8 cellular contexts compared by ENCODE assay signal in the genomic region with DNA sequence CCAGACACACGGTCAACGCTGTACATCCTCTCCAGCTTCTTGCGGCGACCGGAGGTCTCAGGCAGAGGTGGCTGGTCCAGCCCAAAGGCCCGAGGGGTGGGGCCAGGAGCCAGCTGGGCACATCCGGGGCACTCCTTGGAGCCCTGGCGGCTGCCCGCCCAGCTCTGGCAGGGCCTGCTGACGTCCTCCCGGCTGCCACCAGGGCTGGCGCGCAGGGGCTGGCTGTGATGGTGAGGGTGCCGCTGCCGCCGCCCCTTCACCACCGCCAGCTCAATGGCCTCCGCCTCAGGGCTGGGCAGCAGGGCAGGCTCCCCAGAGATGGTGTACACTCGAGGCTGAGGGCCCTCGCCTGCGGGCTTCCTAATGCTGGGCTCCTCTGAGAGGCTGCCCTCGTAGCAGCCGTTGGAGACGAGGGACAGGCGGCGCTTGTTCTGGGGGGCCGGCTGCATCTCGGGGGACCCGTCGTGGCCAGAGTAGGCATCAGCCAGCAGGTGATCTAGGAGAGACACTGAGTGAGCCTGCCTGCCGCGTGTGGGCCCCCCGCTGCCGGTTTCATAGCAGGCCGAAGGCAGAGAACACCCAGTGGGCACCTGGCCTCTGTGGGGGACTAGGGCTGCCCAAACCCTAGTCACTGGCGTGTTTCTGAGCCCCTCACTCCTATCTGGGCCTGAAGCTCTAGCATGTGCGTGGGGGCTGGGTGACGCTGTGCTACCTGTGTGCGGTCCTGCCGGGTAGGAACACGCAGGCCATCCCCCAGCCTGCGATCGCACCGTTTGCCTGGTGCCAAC. TPM values are rescaled to one million over a fixed set of nuclear protein-coding genes. Genes with fewer than 3 reads are reported as not detected.
DNase-seq lines count a peak whose midpoint lies in the region; ATAC-seq and TF ChIP-seq lines count a peak whose summit lies in the region.

No MANE protein-coding gene starts in this region.

- intact Hi-C loops in CD8-positive, alpha-beta T cell (cut with DNase I, micrococcal nuclease), result loop anchor here in 1 of 2 experiments (2.0 kb wide), 1 partner anchor 35 kb away; a partner anchor contains a TSS

- in situ Hi-C loops in GM13977 (cut with MboI; ENCODE audit: low pct_unique_long_range_greater_than_20kb, low sequenced_read_pairs, unreplicated experiment), result no loop called here

- peak overlapping the region; percentile 17 for H2BK120ac ChIP-seq in neuronal stem cell (ENCODE audit: low read depth, low read length)

- no peak for TF ChIP-seq CTCF in CD8-positive, alpha-beta T cell (IDR thresholded peaks at IDR 0.05)
- TF ChIP-seq CTCF in epithelial cell of proximal tubule (conservative IDR thresholded peaks at IDR 0.05; ENCODE audit: low read depth, low read length) (no peak), GM13977 (IDR thresholded peaks at IDR 0.05; ENCODE audit: extremely low read depth, insufficient read depth, missing control alignments) (no peak)

- H3K4me3 ChIP-seq in CD8-positive, alpha-beta T cell (ENCODE audit: low read depth, low read length), result peak overlapping the region; percentile 54
- H3K4me3 ChIP-seq in epithelial cell of proximal tubule (ENCODE audit: low read depth, low read length), result peak overlapping the region; percentile 77
- H3K4me3 ChIP-seq in neuronal stem cell (ENCODE audit: low read length in 2 of 2), result peak overlapping the region in 1 of 2 donors; percentile 81

- no peak overlapping the region for H2BK12ac ChIP-seq in neuronal stem cell (ENCODE audit: low read length)

- peak overlapping the region; percentile 45 for H3K4me3 Mint-ChIP-seq in CD8-positive, alpha-beta T cell

- H4K8ac ChIP-seq in neuronal stem cell (ENCODE audit: low read depth, low read length), result no peak overlapping the region

- H2BK15ac ChIP-seq in neuronal stem cell (ENCODE audit: low read length), result peak overlapping the region; percentile 37

- H3K27me3 ChIP-seq in CD8-positive, alpha-beta T cell (ENCODE audit: insufficient read depth, low read length), result no peaks in the 10 kb centered on the region
- H3K27me3 ChIP-seq in neuronal stem cell (ENCODE audit: control insufficient read depth in 3 of 3, insufficient read depth in 3 of 3, low read depth in 1 of 3, low read length in 3 of 3), result peaks cover 0 to 4% (median 0%) of the 10 kb centered on the region in 3 experiments

- no peak overlapping the region for H3K4ac ChIP-seq in neuronal stem cell (ENCODE audit: low read length)

- H3K18ac ChIP-seq in neuronal stem cell (ENCODE audit: low read length), result peak overlapping the region; percentile 38

- no CpG with 5 or more reads among the region's 44 CpGs for WGBS in neuronal stem cell (ENCODE audit: extremely low coverage in 2 of 2, insufficient read length in 2 of 2, insufficient replicate concordance in 1 of 2), 2 donors

- peaks cover 70% of the 10 kb centered on the region for H3K4me1 ChIP-seq in CD8-positive, alpha-beta T cell (ENCODE audit: insufficient read depth, low read length)
- H3K4me1 ChIP-seq in neuronal stem cell (ENCODE audit: control insufficient read depth in 2 of 2, insufficient read depth in 1 of 2, low read depth in 1 of 2, low read length in 2 of 2), result peaks cover 11 to 26% of the 10 kb centered on the region in 2 donors

- peak overlapping the region; percentile 99 for H2AK5ac ChIP-seq in neuronal stem cell (ENCODE audit: low read depth, low read length)

- no peak overlapping the region for H2AFZ ChIP-seq in neuronal stem cell (ENCODE audit: low read length)

- peaks cover 25% of the 10 kb centered on the region for H3K79me1 ChIP-seq in neuronal stem cell (ENCODE audit: low read depth, low read length)

- no peak for ATAC-seq in CD8-positive, alpha-beta T cell
- ATAC-seq in HG02884 (IDR thresholded peaks at IDR 0.05; ENCODE audit: unreplicated experiment), result no peak

- peak overlapping the region; percentile 97 for H3K4me2 ChIP-seq in neuronal stem cell (ENCODE audit: insufficient read depth, low read length, poor library complexity, severe bottlenecking)

- peak overlapping the region; percentile 93 for H3K23ac ChIP-seq in neuronal stem cell (ENCODE audit: low read depth, low read length, poor library complexity)

- POLR2A ChIA-PET in CD8-positive, alpha-beta T cell (lab: Charles Lee), result interaction anchor here (1.6 kb wide), 1 partner anchor 34 kb away, joined by 5 read pairs; a partner anchor contains a TSS

- peaks cover 12% of the 10 kb centered on the region for H3K36me3 Mint-ChIP-seq in CD8-positive, alpha-beta T cell

- H3K9me3 ChIP-seq in CD8-positive, alpha-beta T cell (ENCODE audit: low read length), result no peaks in the 10 kb centered on the region
- peaks cover 0 to 2% of the 10 kb centered on the region in 2 donors for H3K9me3 ChIP-seq in neuronal stem cell (replicated peaks in 1 of 2; ENCODE audit: control insufficient read depth in 2 of 2, insufficient read depth in 1 of 2, low read depth in 1 of 2, low read length in 2 of 2)

- H3K9me3 Mint-ChIP-seq in CD8-positive, alpha-beta T cell, result no peaks in the 10 kb centered on the region

- H2BK5ac ChIP-seq in neuronal stem cell (ENCODE audit: low read length), result peak overlapping the region; percentile 82

- peak overlapping the region; percentile 98 for H3K14ac ChIP-seq in neuronal stem cell (ENCODE audit: low read length)

- H3K36me3 ChIP-seq in CD8-positive, alpha-beta T cell (ENCODE audit: insufficient read depth, low read length), result peaks cover 13% of the 10 kb centered on the region
- H3K36me3 ChIP-seq in neuronal stem cell (replicated peaks in 1 of 2; ENCODE audit: control insufficient read depth in 2 of 2, insufficient read depth in 2 of 2, low read length in 2 of 2), result peaks cover 24 to 48% of the 10 kb centered on the region in 2 donors

- H4K91ac ChIP-seq in neuronal stem cell (ENCODE audit: low read depth, low read length, poor library complexity), result no peak overlapping the region

- H3K27me3 Mint-ChIP-seq in CD8-positive, alpha-beta T cell (ENCODE audit: low read depth), result no peaks in the 10 kb centered on the region

- DNase-seq in CD8-positive, alpha-beta T cell, result peak in 1 of 7 experiments; percentile 5
- DNase-seq in SW480 (ENCODE audit: low spot score) (peak; percentile 57), epithelial cell of proximal tubule (ENCODE audit: low read depth) (no peak), neuronal stem cell (ENCODE audit: low spot score) (no peak), hepatic stellate cell (ENCODE audit: low spot score) (no peak), GM13977 (ENCODE audit: low spot score) (no peak), SKM-1 treated with dmso at 0.1 percent for 144 hours (lab: John Stamatoyannopoulos, UW; ENCODE audit: unreplicated experiment) (no peak)

- H3K27ac Mint-ChIP-seq in CD8-positive, alpha-beta T cell, result no peak overlapping the region

- peak overlapping the region; percentile 99 for H3K9ac ChIP-seq in neuronal stem cell (ENCODE audit: low read depth, low read length, poor library complexity)

- peaks cover 45% of the 10 kb centered on the region for H3K4me1 Mint-ChIP-seq in CD8-positive, alpha-beta T cell (ENCODE audit: low read depth)

- CTCF ChIA-PET in CD8-positive, alpha-beta T cell (lab: Charles Lee), result no interaction called here

- no peak overlapping the region for H3K27ac ChIP-seq in CD8-positive, alpha-beta T cell (ENCODE audit: low read depth, low read length)
- H3K27ac ChIP-seq in neuronal stem cell (replicated peaks; ENCODE audit: low read length), result no peak overlapping the region

RNA-seq across cellular contexts. Expression of a gene that starts 1.5 kb away (rescaled TPM):
- total RNA-seq in CD8-positive, alpha-beta T cell, result 10 to 100 TPM; 82.8 to 87.2 TPM
- 33.2 and 62.7 TPM in 2 replicates for total RNA-seq in epithelial cell of proximal tubule
- 46.8 TPM for polyA plus RNA-seq in neuronal stem cell (2013, experiment 1 of 2)
- polyA plus RNA-seq in neuronal stem cell (2013, experiment 2 of 2), result 45.0 TPM

RNA-seq across cellular contexts. Expression of a gene that starts 16.4 kb away (rescaled TPM):
- total RNA-seq in CD8-positive, alpha-beta T cell, result not detected
- total RNA-seq in epithelial cell of proximal tubule, result not detected in 2 replicates
- polyA plus RNA-seq in neuronal stem cell (2013, experiment 1 of 2), result 0.03 TPM
- 0.04 TPM for polyA plus RNA-seq in neuronal stem cell (2013, experiment 2 of 2)

RNA-seq across cellular contexts. Expression of a gene that starts 34.4 kb away (rescaled TPM):
- 1 to 10 TPM; 2.4 to 2.7 TPM for total RNA-seq in CD8-positive, alpha-beta T cell
- 0.14 and 2.1 TPM in 2 replicates for total RNA-seq in epithelial cell of proximal tubule
- 0.61 TPM for polyA plus RNA-seq in neuronal stem cell (2013, experiment 1 of 2)
- 0.64 TPM for polyA plus RNA-seq in neuronal stem cell (2013, experiment 2 of 2)

RNA-seq across cellular contexts. Expression of a gene that starts 34.6 kb away (rescaled TPM):
- total RNA-seq in CD8-positive, alpha-beta T cell, result 10 to 100 TPM in 1 of 2 experiments, 1 to 10 TPM in 1; 9.1 to 11.0 TPM
- 4.1 and 29.2 TPM in 2 replicates for total RNA-seq in epithelial cell of proximal tubule
- polyA plus RNA-seq in neuronal stem cell (2013, experiment 1 of 2), result 21.1 TPM
- 19.9 TPM for polyA plus RNA-seq in neuronal stem cell (2013, experiment 2 of 2)
